ENCODE assay signal across 2 cellular contexts in the genomic region with DNA sequence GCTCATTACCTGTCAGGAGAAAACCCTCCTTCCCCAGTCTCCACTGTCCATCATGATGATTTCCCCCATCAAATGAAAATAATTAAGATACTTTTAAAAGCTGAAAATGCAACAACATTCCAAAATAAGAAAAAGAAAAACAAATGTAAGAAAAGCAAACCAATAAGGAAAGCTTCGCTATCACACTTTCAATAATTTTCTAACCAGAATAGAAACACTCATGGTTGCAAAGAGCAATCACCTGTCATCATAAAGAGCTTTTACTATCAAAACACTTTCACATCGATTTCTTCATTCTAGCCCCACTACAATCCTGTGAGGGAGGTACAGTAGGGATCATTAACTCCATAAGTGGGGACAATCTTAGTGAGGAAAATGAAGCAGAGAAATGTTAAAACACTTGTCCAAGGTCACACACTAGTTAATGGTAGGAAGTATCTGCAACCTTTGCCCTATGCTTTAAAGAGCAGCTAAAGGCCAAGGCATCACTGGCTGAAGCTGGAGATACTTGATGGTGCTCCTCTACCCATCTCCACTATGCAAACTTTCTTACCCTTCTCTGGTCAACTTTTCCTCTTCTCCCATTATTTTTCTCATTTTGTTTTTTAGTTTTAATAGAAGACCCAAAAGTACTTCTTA.
TF ChIP-seq lines count a peak whose summit lies in the region.

No MANE protein-coding gene starts in this region.

TF ChIP-seq in SK-N-SH, 30 proteins besides CTCF, POLR2A, EP300 and RAD21 (continued from another document):
- TF ChIP-seq, protein P1, sequence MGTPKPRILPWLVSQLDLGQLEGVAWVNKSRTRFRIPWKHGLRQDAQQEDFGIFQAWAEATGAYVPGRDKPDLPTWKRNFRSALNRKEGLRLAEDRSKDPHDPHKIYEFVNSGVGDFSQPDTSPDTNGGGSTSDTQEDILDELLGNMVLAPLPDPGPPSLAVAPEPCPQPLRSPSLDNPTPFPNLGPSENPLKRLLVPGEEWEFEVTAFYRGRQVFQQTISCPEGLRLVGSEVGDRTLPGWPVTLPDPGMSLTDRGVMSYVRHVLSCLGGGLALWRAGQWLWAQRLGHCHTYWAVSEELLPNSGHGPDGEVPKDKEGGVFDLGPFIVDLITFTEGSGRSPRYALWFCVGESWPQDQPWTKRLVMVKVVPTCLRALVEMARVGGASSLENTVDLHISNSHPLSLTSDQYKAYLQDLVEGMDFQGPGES (IDR thresholded peaks at IDR 0.05; ENCODE audit: low read depth, low read length) = no peak
- TF ChIP-seq, protein P2, sequence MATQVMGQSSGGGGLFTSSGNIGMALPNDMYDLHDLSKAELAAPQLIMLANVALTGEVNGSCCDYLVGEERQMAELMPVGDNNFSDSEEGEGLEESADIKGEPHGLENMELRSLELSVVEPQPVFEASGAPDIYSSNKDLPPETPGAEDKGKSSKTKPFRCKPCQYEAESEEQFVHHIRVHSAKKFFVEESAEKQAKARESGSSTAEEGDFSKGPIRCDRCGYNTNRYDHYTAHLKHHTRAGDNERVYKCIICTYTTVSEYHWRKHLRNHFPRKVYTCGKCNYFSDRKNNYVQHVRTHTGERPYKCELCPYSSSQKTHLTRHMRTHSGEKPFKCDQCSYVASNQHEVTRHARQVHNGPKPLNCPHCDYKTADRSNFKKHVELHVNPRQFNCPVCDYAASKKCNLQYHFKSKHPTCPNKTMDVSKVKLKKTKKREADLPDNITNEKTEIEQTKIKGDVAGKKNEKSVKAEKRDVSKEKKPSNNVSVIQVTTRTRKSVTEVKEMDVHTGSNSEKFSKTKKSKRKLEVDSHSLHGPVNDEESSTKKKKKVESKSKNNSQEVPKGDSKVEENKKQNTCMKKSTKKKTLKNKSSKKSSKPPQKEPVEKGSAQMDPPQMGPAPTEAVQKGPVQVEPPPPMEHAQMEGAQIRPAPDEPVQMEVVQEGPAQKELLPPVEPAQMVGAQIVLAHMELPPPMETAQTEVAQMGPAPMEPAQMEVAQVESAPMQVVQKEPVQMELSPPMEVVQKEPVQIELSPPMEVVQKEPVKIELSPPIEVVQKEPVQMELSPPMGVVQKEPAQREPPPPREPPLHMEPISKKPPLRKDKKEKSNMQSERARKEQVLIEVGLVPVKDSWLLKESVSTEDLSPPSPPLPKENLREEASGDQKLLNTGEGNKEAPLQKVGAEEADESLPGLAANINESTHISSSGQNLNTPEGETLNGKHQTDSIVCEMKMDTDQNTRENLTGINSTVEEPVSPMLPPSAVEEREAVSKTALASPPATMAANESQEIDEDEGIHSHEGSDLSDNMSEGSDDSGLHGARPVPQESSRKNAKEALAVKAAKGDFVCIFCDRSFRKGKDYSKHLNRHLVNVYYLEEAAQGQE (IDR thresholded peaks at IDR 0.05; ENCODE audit: low read depth, low read length) = no peak

TF ChIP-seq in SK-N-SH treated with all-trans-retinoic acid at 6 μM for 48 hours, 23 proteins besides CTCF, POLR2A, EP300 and RAD21:
- TF ChIP-seq, protein P3, sequence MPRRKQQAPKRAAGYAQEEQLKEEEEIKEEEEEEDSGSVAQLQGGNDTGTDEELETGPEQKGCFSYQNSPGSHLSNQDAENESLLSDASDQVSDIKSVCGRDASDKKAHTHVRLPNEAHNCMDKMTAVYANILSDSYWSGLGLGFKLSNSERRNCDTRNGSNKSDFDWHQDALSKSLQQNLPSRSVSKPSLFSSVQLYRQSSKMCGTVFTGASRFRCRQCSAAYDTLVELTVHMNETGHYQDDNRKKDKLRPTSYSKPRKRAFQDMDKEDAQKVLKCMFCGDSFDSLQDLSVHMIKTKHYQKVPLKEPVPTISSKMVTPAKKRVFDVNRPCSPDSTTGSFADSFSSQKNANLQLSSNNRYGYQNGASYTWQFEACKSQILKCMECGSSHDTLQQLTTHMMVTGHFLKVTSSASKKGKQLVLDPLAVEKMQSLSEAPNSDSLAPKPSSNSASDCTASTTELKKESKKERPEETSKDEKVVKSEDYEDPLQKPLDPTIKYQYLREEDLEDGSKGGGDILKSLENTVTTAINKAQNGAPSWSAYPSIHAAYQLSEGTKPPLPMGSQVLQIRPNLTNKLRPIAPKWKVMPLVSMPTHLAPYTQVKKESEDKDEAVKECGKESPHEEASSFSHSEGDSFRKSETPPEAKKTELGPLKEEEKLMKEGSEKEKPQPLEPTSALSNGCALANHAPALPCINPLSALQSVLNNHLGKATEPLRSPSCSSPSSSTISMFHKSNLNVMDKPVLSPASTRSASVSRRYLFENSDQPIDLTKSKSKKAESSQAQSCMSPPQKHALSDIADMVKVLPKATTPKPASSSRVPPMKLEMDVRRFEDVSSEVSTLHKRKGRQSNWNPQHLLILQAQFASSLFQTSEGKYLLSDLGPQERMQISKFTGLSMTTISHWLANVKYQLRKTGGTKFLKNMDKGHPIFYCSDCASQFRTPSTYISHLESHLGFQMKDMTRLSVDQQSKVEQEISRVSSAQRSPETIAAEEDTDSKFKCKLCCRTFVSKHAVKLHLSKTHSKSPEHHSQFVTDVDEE (CRISPR knock-in tag; IDR thresholded peaks at IDR 0.05) = no peak
- TF ChIP-seq ZFP3 (CRISPR knock-in tag; IDR thresholded peaks at IDR 0.05) = no peak
- TF ChIP-seq, protein P4, sequence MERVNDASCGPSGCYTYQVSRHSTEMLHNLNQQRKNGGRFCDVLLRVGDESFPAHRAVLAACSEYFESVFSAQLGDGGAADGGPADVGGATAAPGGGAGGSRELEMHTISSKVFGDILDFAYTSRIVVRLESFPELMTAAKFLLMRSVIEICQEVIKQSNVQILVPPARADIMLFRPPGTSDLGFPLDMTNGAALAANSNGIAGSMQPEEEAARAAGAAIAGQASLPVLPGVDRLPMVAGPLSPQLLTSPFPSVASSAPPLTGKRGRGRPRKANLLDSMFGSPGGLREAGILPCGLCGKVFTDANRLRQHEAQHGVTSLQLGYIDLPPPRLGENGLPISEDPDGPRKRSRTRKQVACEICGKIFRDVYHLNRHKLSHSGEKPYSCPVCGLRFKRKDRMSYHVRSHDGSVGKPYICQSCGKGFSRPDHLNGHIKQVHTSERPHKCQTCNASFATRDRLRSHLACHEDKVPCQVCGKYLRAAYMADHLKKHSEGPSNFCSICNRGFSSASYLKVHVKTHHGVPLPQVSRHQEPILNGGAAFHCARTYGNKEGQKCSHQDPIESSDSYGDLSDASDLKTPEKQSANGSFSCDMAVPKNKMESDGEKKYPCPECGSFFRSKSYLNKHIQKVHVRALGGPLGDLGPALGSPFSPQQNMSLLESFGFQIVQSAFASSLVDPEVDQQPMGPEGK (CRISPR knock-in tag; IDR thresholded peaks at IDR 0.05; ENCODE audit: borderline replicate concordance) = no peak
- TF ChIP-seq ZC3H10 (CRISPR knock-in tag; IDR thresholded peaks at IDR 0.05) = no peak
- no peak for TF ChIP-seq SNAI2 (CRISPR knock-in tag; IDR thresholded peaks at IDR 0.05)
- TF ChIP-seq BACH2 (CRISPR knock-in tag; IDR thresholded peaks at IDR 0.05; ENCODE audit: borderline replicate concordance) = no peak
- TF ChIP-seq CSDC2 (CRISPR knock-in tag; IDR thresholded peaks at IDR 0.05) = no peak
- TF ChIP-seq, protein P5, sequence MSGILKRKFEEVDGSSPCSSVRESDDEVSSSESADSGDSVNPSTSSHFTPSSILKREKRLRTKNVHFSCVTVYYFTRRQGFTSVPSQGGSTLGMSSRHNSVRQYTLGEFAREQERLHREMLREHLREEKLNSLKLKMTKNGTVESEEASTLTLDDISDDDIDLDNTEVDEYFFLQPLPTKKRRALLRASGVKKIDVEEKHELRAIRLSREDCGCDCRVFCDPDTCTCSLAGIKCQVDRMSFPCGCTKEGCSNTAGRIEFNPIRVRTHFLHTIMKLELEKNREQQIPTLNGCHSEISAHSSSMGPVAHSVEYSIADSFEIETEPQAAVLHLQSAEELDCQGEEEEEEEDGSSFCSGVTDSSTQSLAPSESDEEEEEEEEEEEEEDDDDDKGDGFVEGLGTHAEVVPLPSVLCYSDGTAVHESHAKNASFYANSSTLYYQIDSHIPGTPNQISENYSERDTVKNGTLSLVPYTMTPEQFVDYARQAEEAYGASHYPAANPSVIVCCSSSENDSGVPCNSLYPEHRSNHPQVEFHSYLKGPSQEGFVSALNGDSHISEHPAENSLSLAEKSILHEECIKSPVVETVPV (CRISPR knock-in tag; IDR thresholded peaks at IDR 0.05) = no peak
- TF ChIP-seq OSR1 (CRISPR knock-in tag; IDR thresholded peaks at IDR 0.05) = no peak
- TF ChIP-seq ZNF70 (CRISPR knock-in tag; IDR thresholded peaks at IDR 0.05) = no peak
- no peak for TF ChIP-seq GLIS3 (CRISPR knock-in tag; IDR thresholded peaks at IDR 0.05)
- TF ChIP-seq, protein P6, sequence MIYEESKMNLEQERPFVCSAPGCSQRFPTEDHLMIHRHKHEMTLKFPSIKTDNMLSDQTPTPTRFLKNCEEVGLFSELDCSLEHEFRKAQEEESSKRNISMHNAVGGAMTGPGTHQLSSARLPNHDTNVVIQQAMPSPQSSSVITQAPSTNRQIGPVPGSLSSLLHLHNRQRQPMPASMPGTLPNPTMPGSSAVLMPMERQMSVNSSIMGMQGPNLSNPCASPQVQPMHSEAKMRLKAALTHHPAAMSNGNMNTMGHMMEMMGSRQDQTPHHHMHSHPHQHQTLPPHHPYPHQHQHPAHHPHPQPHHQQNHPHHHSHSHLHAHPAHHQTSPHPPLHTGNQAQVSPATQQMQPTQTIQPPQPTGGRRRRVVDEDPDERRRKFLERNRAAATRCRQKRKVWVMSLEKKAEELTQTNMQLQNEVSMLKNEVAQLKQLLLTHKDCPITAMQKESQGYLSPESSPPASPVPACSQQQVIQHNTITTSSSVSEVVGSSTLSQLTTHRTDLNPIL (CRISPR knock-in tag; IDR thresholded peaks at IDR 0.05; ENCODE audit: low read depth) = no peak
- TF ChIP-seq ISL1 (CRISPR knock-in tag; IDR thresholded peaks at IDR 0.05) = no peak
- no peak for TF ChIP-seq ZFP30 (CRISPR knock-in tag; IDR thresholded peaks at IDR 0.05)
- no peak for TF ChIP-seq PPARA (CRISPR knock-in tag; IDR thresholded peaks at IDR 0.05; ENCODE audit: borderline replicate concordance)
- no peak for TF ChIP-seq TCF4 (CRISPR knock-in tag; IDR thresholded peaks at IDR 0.05; ENCODE audit: borderline replicate concordance)
- no peak for TF ChIP-seq ARNTL (CRISPR knock-in tag; IDR thresholded peaks at IDR 0.05; ENCODE audit: borderline replicate concordance, low read depth)
- TF ChIP-seq RARB (CRISPR knock-in tag; IDR thresholded peaks at IDR 0.05) = no peak
- TF ChIP-seq ESRRG (CRISPR knock-in tag; IDR thresholded peaks at IDR 0.05) = no peak
- TF ChIP-seq TOX (CRISPR knock-in tag; IDR thresholded peaks at IDR 0.05; ENCODE audit: borderline replicate concordance) = no peak
